In genomic region chr1:20343149-20343936, GRCh38 we compare ENCODE assay signal across 9 cellular contexts. TPM values are rescaled to one million over a fixed set of nuclear protein-coding genes. Genes with fewer than 3 reads are reported as not detected.
DNase-seq lines count a peak whose midpoint lies in the region; ATAC-seq, FAIRE-seq and TF ChIP-seq lines count a peak whose summit lies in the region.
"Had no signal": no experiment of that assay in that cellular context is flagged by ENCODE, and none has a peak within 500 bp of the region (broad histone marks: within the 10 kb centered on the region; RNA-seq: fewer than 3 reads in every experiment).

No MANE protein-coding gene starts in this region.

- H3K9ac ChIP-seq in H1 (replicated peaks in 1 of 4; ENCODE audit: extremely low read depth in 1 of 4, low read depth in 3 of 4, low read length in 3 of 4), result peak overlapping the region in 1 of 4 experiments; percentile 9; a peak in 2 of 7 replicates

- H3K27me3 ChIP-seq in CD4-positive, alpha-beta memory T cell (ENCODE audit: insufficient read depth, low read length), result no peaks in the 10 kb centered on the region
- peaks cover 6 to 10% (median 9%) of the 10 kb centered on the region in 4 experiments; a peak in 6 of 7 replicates for H3K27me3 ChIP-seq in H1 (replicated peaks in 1 of 4; ENCODE audit: control insufficient read depth in 3 of 4, extremely low read depth in 1 of 4, insufficient read depth in 3 of 4, low read length in 3 of 4)
- H3K27me3 ChIP-seq in tibial nerve, result peaks cover 0 to 64% of the 10 kb centered on the region in 2 donors

- H3K18ac ChIP-seq in H1 (ENCODE audit: extremely low read depth, low read length), result peak overlapping the region; percentile 71

- no peak overlapping the region for H3K27ac ChIP-seq in CD4-positive, alpha-beta memory T cell (ENCODE audit: low read depth, low read length)
- H3K27ac ChIP-seq in H1 (ENCODE audit: low read depth, low read length), result peak overlapping the region; percentile 14; the same call in 1 of the 2 replicates
- no peak overlapping the region for H3K27ac ChIP-seq in tibial nerve

- H3K4me3 ChIP-seq in CD4-positive, alpha-beta memory T cell (ENCODE audit: low read length in 2 of 2), result no peak overlapping the region
- peak overlapping the region; percentile 35 to 65 (median 48) for H3K4me3 ChIP-seq in H1 (ENCODE audit: extremely low read depth in 1 of 4, insufficient read depth in 2 of 4, low read depth in 3 of 4, low read length in 4 of 4)
- H3K4me3 ChIP-seq in tibial nerve, result peak overlapping the region in 1 of 4 donors; percentile 28

- 0 out of 4 replicates have a peak, but pooled peaks of 1 of the 3 experiments have one; percentile 1 for TF ChIP-seq CTCF in H1 (IDR thresholded peaks at IDR 0.05; ENCODE audit: control extremely low read depth in 1 of 3, insufficient read depth in 1 of 3, low read depth in 1 of 3, low read length in 3 of 3)
- no peak for TF ChIP-seq CTCF in nephron progenitor cell (IDR thresholded peaks at IDR 0.05)
- TF ChIP-seq CTCF in tibial nerve (IDR thresholded peaks at IDR 0.05), result no peak

- H2BK120ac ChIP-seq in H1 (replicated peaks; ENCODE audit: low read depth, low read length), result no peak overlapping the region

- DNase-seq in CD4-positive, alpha-beta memory T cell, result peak in 4 of 5 donors; percentile 12 to 20 (median 16)
- DNase-seq in NCI-H2171 (lab: John Stamatoyannopoulos, UW) (peak; percentile 46), H1 (ENCODE audit: low read depth in 1 of 2, low spot score in 2 of 2) (peak; percentile 49 to 86), nephron progenitor cell (peak; percentile 93), NCI-H446 (lab: John Stamatoyannopoulos, UW) (no peak), tibial nerve (ENCODE audit: low spot score in 2 of 2) (no peak), 8988T (no peak)

- TF ChIP-seq EP300 in H1 (IDR thresholded peaks at IDR 0.05; ENCODE audit: borderline replicate concordance in 1 of 2, low read depth in 2 of 2, low read length in 2 of 2) (no peak), tibial nerve (IDR thresholded peaks at IDR 0.05) (no peak)

- POLR2A ChIA-PET in CD4-positive, alpha-beta memory T cell (lab: Charles Lee; ENCODE audit: partially characterized antibody), result no interaction called here
- POLR2A ChIA-PET in H1 (lab: Charles Lee; ENCODE audit: partially characterized antibody), result no interaction called here

- H3K27ac Mint-ChIP-seq in CD4-positive, alpha-beta memory T cell, result no peak overlapping the region
- no peak overlapping the region for H3K27ac Mint-ChIP-seq in nephron progenitor cell

- H2AFZ ChIP-seq in H1 (ENCODE audit: low read length), result peak overlapping the region; percentile 89; the same call in 1 of the 2 replicates

- no peaks in the 10 kb centered on the region for H3K9me3 ChIP-seq in CD4-positive, alpha-beta memory T cell (ENCODE audit: control insufficient read depth in 1 of 2, low read length in 2 of 2)
- H3K9me3 ChIP-seq in H1 (ENCODE audit: insufficient read depth in 2 of 2, low read depth in 1 of 2, low read length in 1 of 2) (no peaks in the 10 kb centered on the region), tibial nerve (peaks cover 0 to 10% (median 0%) of the 10 kb centered on the region in 4 donors)

- H4K91ac ChIP-seq in H1 (replicated peaks; ENCODE audit: insufficient read length, low read length), result peak overlapping the region; percentile 10

- H3K27me3 Mint-ChIP-seq in CD4-positive, alpha-beta memory T cell, result peaks cover 11 to 23% of the 10 kb centered on the region in 2 donors
- peaks cover 31% of the 10 kb centered on the region for H3K27me3 Mint-ChIP-seq in nephron progenitor cell (ENCODE audit: low read depth, poor library complexity)

- H2BK12ac ChIP-seq in H1 (ENCODE audit: low read depth, low read length), result peak overlapping the region; percentile 63; the same call in 1 of the 2 replicates

- H3K4me2 ChIP-seq in H1 (ENCODE audit: insufficient read depth in 1 of 2, low read depth in 2 of 2, low read length in 2 of 2), result peak overlapping the region; percentile 93

- peak overlapping the region; percentile 71; the same call in 1 of the 2 replicates for H4K8ac ChIP-seq in H1 (ENCODE audit: extremely low read depth, insufficient read depth, low read length)

- no peak overlapping the region for H2BK20ac ChIP-seq in H1 (ENCODE audit: low read length)

- no peak overlapping the region for H3K56ac ChIP-seq in H1 (replicated peaks; ENCODE audit: insufficient read length, low read depth, low read length)

- H2BK15ac ChIP-seq in H1 (ENCODE audit: low read length), result no peak overlapping the region; the same call in 1 of the 2 replicates

- H3K23ac ChIP-seq in H1 (ENCODE audit: insufficient read length), result no peak overlapping the region

- H3K4ac ChIP-seq in H1 (replicated peaks; ENCODE audit: insufficient read length, low read depth, low read length), result no peak overlapping the region

- 17% methylated on average over 8 of the region's 59 CpGs; no CpG with 5 or more reads in 1 of the 2 experiments for WGBS in H1 (ENCODE audit: extremely low coverage in 1 of 2, insufficient coverage in 1 of 2, insufficient read length in 1 of 2, insufficient replicate concordance in 2 of 2, low coverage in 1 of 2, low lambda C conversion rate in 2 of 2, missing lambda C conversion rate in 1 of 2), 2 experiments
- 3% methylated on average over 32 to 44 of the region's 59 CpGs for WGBS in tibial nerve, 2 donors

- H3K9me3 Mint-ChIP-seq in CD4-positive, alpha-beta memory T cell, result peaks cover 0 to 12% (median 9%) of the 10 kb centered on the region in 8 donors
- H3K9me3 Mint-ChIP-seq in nephron progenitor cell, result peaks cover 7% of the 10 kb centered on the region

- H3K79me2 ChIP-seq in H1 (ENCODE audit: control insufficient read depth in 1 of 2, insufficient read depth in 2 of 2, low read length in 2 of 2), result no peaks in the 10 kb centered on the region

- no peaks in the 10 kb centered on the region for H3K79me1 ChIP-seq in H1 (ENCODE audit: low read depth, low read length)

- peaks cover 0 to 5% (median 4%) of the 10 kb centered on the region in 4 donors for H3K4me1 Mint-ChIP-seq in CD4-positive, alpha-beta memory T cell
- peaks cover 30% of the 10 kb centered on the region for H3K4me1 Mint-ChIP-seq in nephron progenitor cell

- H3K14ac ChIP-seq in H1 (ENCODE audit: insufficient read length), result no peak overlapping the region

- no peaks in the 10 kb centered on the region for H3K36me3 Mint-ChIP-seq in CD4-positive, alpha-beta memory T cell
- no peaks in the 10 kb centered on the region for H3K36me3 Mint-ChIP-seq in nephron progenitor cell (ENCODE audit: low read depth)

- 0 out of 4 replicates have a peak, but pooled peaks of 1 of the 2 experiments have one; percentile 4 for TF ChIP-seq RAD21 in H1 (IDR thresholded peaks at IDR 0.05 in 1 of 2, conservative IDR thresholded peaks at IDR 0.05 in 1 of 2; ENCODE audit: low read depth in 2 of 2, low read length in 2 of 2)

- no peaks in the 10 kb centered on the region for H4K20me1 ChIP-seq in H1 (replicated peaks in 1 of 2; ENCODE audit: control insufficient read depth in 1 of 2, insufficient read depth in 2 of 2, low read length in 2 of 2)

- peaks cover 9% of the 10 kb centered on the region; the same call in 1 of the 2 replicates for H3K23me2 ChIP-seq in H1 (ENCODE audit: low read depth, low read length)

- H2BK5ac ChIP-seq in H1 (ENCODE audit: low read depth, low read length), result peak overlapping the region; percentile 92; the same call in 1 of the 2 replicates

- no peaks in the 10 kb centered on the region for H3K4me1 ChIP-seq in CD4-positive, alpha-beta memory T cell (ENCODE audit: insufficient read depth, low read length)
- peaks cover 2 to 18% (median 8%) of the 10 kb centered on the region in 4 experiments; a peak in 5 of 7 replicates for H3K4me1 ChIP-seq in H1 (replicated peaks in 1 of 4; ENCODE audit: control insufficient read depth in 3 of 4, insufficient read depth in 4 of 4, low read length in 3 of 4)
- peaks cover 0 to 20% (median 0%) of the 10 kb centered on the region in 4 donors for H3K4me1 ChIP-seq in tibial nerve

- no peak overlapping the region for H4K5ac ChIP-seq in H1 (ENCODE audit: insufficient read length, low read depth, low read length)

- intact Hi-C loops in CD4-positive, alpha-beta memory T cell (cut with micrococcal nuclease), result no loop called here

- ATAC-seq in GM18502 (IDR thresholded peaks at IDR 0.05; ENCODE audit: poor library complexity, unreplicated experiment), result no peak

- TF ChIP-seq POLR2A in H1 (IDR thresholded peaks at IDR 0.05; ENCODE audit: control extremely low read depth in 1 of 2, low read depth in 2 of 2, low read length in 2 of 2) (no peak), tibial nerve (IDR thresholded peaks at IDR 0.05) (no peak)

- no peak for FAIRE-seq in H1 (lab: Jason Lieb, UNC)
- FAIRE-seq: G401.6 had no signal

- CTCF ChIA-PET in CD4-positive, alpha-beta memory T cell (lab: Charles Lee; ENCODE audit: partially characterized antibody), result no interaction called here
- CTCF ChIA-PET in H1 (lab: Charles Lee; ENCODE audit: partially characterized antibody), result interaction anchor here (0.6 to 1.8 kb wide), 7 partner anchors 9 to 131 kb away, joined by 3 to 7 read pairs (median 3); no protein-coding TSS in a partner anchor

- H2AK5ac ChIP-seq in H1 (ENCODE audit: low read depth, low read length), result no peak overlapping the region

- H3K4me3 Mint-ChIP-seq in CD4-positive, alpha-beta memory T cell, result peak overlapping the region in 2 of 8 donors; percentile 51 to 70
- peak overlapping the region; percentile 74 for H3K4me3 Mint-ChIP-seq in nephron progenitor cell

- H3K36me3 ChIP-seq in CD4-positive, alpha-beta memory T cell (ENCODE audit: insufficient read depth, low read length), result no peaks in the 10 kb centered on the region
- H3K36me3 ChIP-seq in H1 (ENCODE audit: control insufficient read depth in 2 of 4, insufficient read depth in 4 of 4, low read length in 3 of 4) (no peaks in the 10 kb centered on the region), tibial nerve (no peaks in the 10 kb centered on the region)

TF ChIP-seq in H1, 55 proteins besides CTCF, POLR2A, EP300 and RAD21 (continues in another document):
- TF ChIP-seq GABPA (IDR thresholded peaks at IDR 0.05; ENCODE audit: borderline replicate concordance, insufficient read depth, low read length) (0 out of 2 replicates have a peak, but pooled peaks have one; percentile 47), SIX5 (IDR thresholded peaks at IDR 0.05; ENCODE audit: low read depth, low read length) (no peak)

RNA-seq across cellular contexts. Expression of gene VWA5B1, which starts 52.7 kb away (rescaled TPM):
- under 1 TPM in 1 of 2 experiments, not detected in 1; 0.17 TPM for total RNA-seq in CD4-positive, alpha-beta memory T cell
- under 1 TPM in 1 of 2 donors, not detected in 1; 0.11 TPM for polyA plus RNA-seq in CD4-positive, alpha-beta memory T cell
- 0.78 and 2.3 TPM in 2 replicates for total RNA-seq in H1 (2021; fragmentation: NEBNext Ultra II Directional; extraction: Animal tissue kit (Norgen Biotek cat#: 25700))
- polyA plus RNA-seq in H1 (2011; rRNA removed), result 0.54 and 1.3 TPM in 2 replicates
- 0.97 TPM for polyA plus RNA-seq in H1 (2011; cell fraction: cytosol; rRNA removed)
- polyA plus RNA-seq in H1 (2011; cell fraction: nucleus; rRNA removed), result 7.3 TPM
- 0.64 to 1.0 TPM (median 0.72 TPM) in 4 replicates for polyA plus RNA-seq in H1 (2012, experiment 1 of 2)
- 0.22 TPM for polyA plus RNA-seq in H1 (2012, experiment 2 of 2)
- 0.34 TPM for polyA plus RNA-seq in H1 (2013, experiment 1 of 2)
- polyA plus RNA-seq in H1 (2013, experiment 2 of 2), result 0.33 TPM
- polyA minus RNA-seq in H1 (2011; rRNA and poly(A)+ RNA removed), result 1.2 and 1.7 TPM in 2 replicates
- 0.88 TPM for polyA minus RNA-seq in H1 (2011; cell fraction: cytosol; rRNA and poly(A)+ RNA removed)
- 2.9 TPM for polyA minus RNA-seq in H1 (2011; cell fraction: nucleus; rRNA and poly(A)+ RNA removed)
- total RNA-seq in tibial nerve, result not detected

Comparison
In these comparisons a context has a peak if more than half of its experiments do, and no peak if none do; other contexts are left out.
1. DNase-seq: peak in CD4-positive, alpha-beta memory T cell (4 of 5), NCI-H2171 (single experiment), H1 (2 of 2) and nephron progenitor cell (single experiment); none in NCI-H446 (0 of 2), tibial nerve (0 of 2) and 8988T (single experiment).
2. H3K4me3 ChIP-seq: peak in H1 (4 of 4); none in CD4-positive, alpha-beta memory T cell (0 of 2).